In genomic region chr19:4501005-4501591, GRCh38 we compare ENCODE assay signal across 22 cellular contexts. TPM values are rescaled to one million over a fixed set of nuclear protein-coding genes. Genes with fewer than 3 reads are reported as not detected.
A peak's percentile ranks its signal among the peaks of the same experiment; 100 is the strongest.
DNase-seq lines count a peak whose midpoint lies in the region; ATAC-seq and TF ChIP-seq lines count a peak whose summit lies in the region.
"Had no signal": no experiment of that assay in that cellular context is flagged by ENCODE, and none has a peak within 500 bp of the region (broad histone marks: within the 10 kb centered on the region; RNA-seq: fewer than 3 reads in every experiment).

No MANE protein-coding gene starts in this region.

- H3K4me3 ChIP-seq in left ventricle myocardium inferior (no peak overlapping the region), esophagus squamous epithelium (no peak overlapping the region), body of pancreas (no peak overlapping the region)

- H3K4me1 ChIP-seq in left ventricle myocardium inferior, result peaks cover 4% of the 10 kb centered on the region
- H3K4me1 ChIP-seq in esophagus squamous epithelium, result no peaks in the 10 kb centered on the region
- no peaks in the 10 kb centered on the region for H3K4me1 ChIP-seq in body of pancreas

- intact Hi-C loops in left ventricle myocardium inferior (cut with micrococcal nuclease), result no loop called here
- intact Hi-C loops in left cardiac atrium (cut with DNase I), result no loop called here
- intact Hi-C loops in left ventricle myocardium superior (cut with micrococcal nuclease), result no loop called here
- intact Hi-C loops in sciatic nerve (cut with DNase I), result no loop called here
- intact Hi-C loops in esophagus squamous epithelium (cut with DNase I), result no loop called here
- intact Hi-C loops in body of pancreas (cut with DNase I), result no loop called here

- no peak for TF ChIP-seq CTCF in left ventricle myocardium inferior (IDR thresholded peaks at IDR 0.05; ENCODE audit: borderline replicate concordance)
- no peak for TF ChIP-seq CTCF in esophagus squamous epithelium (IDR thresholded peaks at IDR 0.05)
- no peak for TF ChIP-seq CTCF in body of pancreas (IDR thresholded peaks at IDR 0.05)

- ATAC-seq in left cardiac atrium, result no peak
- peak; percentile 3 for ATAC-seq in left ventricle myocardium superior
- ATAC-seq in sciatic nerve, result no peak
- no peak for ATAC-seq in body of pancreas
- no peak for ATAC-seq in HG03175 (IDR thresholded peaks at IDR 0.05; ENCODE audit: unreplicated experiment)

- peaks cover 95% of the 10 kb centered on the region for H3K36me3 ChIP-seq in left ventricle myocardium inferior
- H3K36me3 ChIP-seq in esophagus squamous epithelium, result peaks cover 24 to 98% (median 51%) of the 10 kb centered on the region in 3 donors
- H3K36me3 ChIP-seq in body of pancreas (replicated peaks in 1 of 2; ENCODE audit: insufficient read depth in 1 of 2, low read depth in 2 of 2), result peaks cover 0 to 4% of the 10 kb centered on the region in 2 donors

- H3K27ac ChIP-seq in left ventricle myocardium inferior (replicated peaks) (peak overlapping the region; percentile 52), esophagus squamous epithelium (no peak overlapping the region), body of pancreas (no peak overlapping the region)

- no CpG with 5 or more reads among the region's 22 CpGs for WGBS in esophagus squamous epithelium, 2 donors
- WGBS in body of pancreas, 2 donors, result 90 to 93% methylated on average over 3 to 22 of the region's 22 CpGs

- no peaks in the 10 kb centered on the region for H3K27me3 ChIP-seq in left ventricle myocardium inferior (ENCODE audit: low read depth)
- H3K27me3 ChIP-seq in esophagus squamous epithelium, result no peaks in the 10 kb centered on the region
- H3K27me3 ChIP-seq in body of pancreas, result no peaks in the 10 kb centered on the region

- DNase-seq in left ventricle myocardium inferior, result no peak
- DNase-seq in left cardiac atrium, result no peak
- DNase-seq in left ventricle myocardium superior, result no peak
- DNase-seq in sciatic nerve (ENCODE audit: low spot score), result peak; percentile 55
- no peak for DNase-seq in esophagus squamous epithelium (lab: John Stamatoyannopoulos, UW)
- DNase-seq in body of pancreas, result no peak
- DNase-seq: AML-193, DMS53, EL, GF-D8, Karpas-422, MV-4-11, NCI-H1105 treated with DMSO at 0.1 percent for 48 hours, NCI-H1694, NCI-H2081, NCI-H446, NCI-H526, SIG-M5, SK-N-SH had no signal

- no peak for TF ChIP-seq POLR2A in esophagus squamous epithelium (IDR thresholded peaks at IDR 0.05)
- no peak for TF ChIP-seq POLR2A in body of pancreas (IDR thresholded peaks at IDR 0.05)

- H3K9me3 ChIP-seq in left ventricle myocardium inferior (replicated peaks) (no peaks in the 10 kb centered on the region), esophagus squamous epithelium (no peaks in the 10 kb centered on the region), body of pancreas (no peaks in the 10 kb centered on the region)
- H3K9me3 ChIP-seq: SK-N-SH had no signal

RNA-seq across cellular contexts. Expression of gene PLIN4, which starts 17.2 kb away (rescaled TPM):
- total RNA-seq in left ventricle myocardium inferior (162 TPM), left cardiac atrium (100 to 1,000 TPM; 331 to 357 TPM), left ventricle myocardium superior (235 TPM), sciatic nerve (58.1 TPM), esophagus squamous epithelium (1 to 10 TPM; 1.4 to 6.7 (median 2.4) TPM), body of pancreas (100 to 1,000 TPM in 1 of 2 donors, 10 to 100 TPM in 1; 18.9 to 125 TPM)

RNA-seq across cellular contexts. Expression of gene HDGFL2, which starts 29.0 kb away (rescaled TPM):
- total RNA-seq in left ventricle myocardium inferior, result 22.8 TPM
- 10 to 100 TPM; 20.9 to 25.9 TPM for total RNA-seq in left cardiac atrium
- total RNA-seq in left ventricle myocardium superior, result 30.3 TPM
- total RNA-seq in sciatic nerve, result 37.7 TPM
- 10 to 100 TPM; 18.4 to 28.8 (median 20.5) TPM for total RNA-seq in esophagus squamous epithelium
- 10 to 100 TPM; 24.9 to 33.6 TPM for total RNA-seq in body of pancreas

RNA-seq across cellular contexts. Expression of gene PLIN5, which starts 33.9 kb away (rescaled TPM):
- total RNA-seq in left ventricle myocardium inferior (73.5 TPM), left cardiac atrium (10 to 100 TPM; 32.7 to 47.8 TPM), left ventricle myocardium superior (44.2 TPM), sciatic nerve (17.1 TPM), esophagus squamous epithelium (10 to 100 TPM in 1 of 4 donors, 1 to 10 TPM in 3; 1.9 to 12.9 (median 5.2) TPM), body of pancreas (100 to 1,000 TPM in 1 of 2 donors, 10 to 100 TPM in 1; 72.9 to 132 TPM)
- total RNA-seq: A172, M059J had no signal

RNA-seq across cellular contexts. Expression of gene LRG1, which starts 38.7 kb away (rescaled TPM):
- 0.41 TPM for total RNA-seq in left ventricle myocardium inferior
- total RNA-seq in left cardiac atrium, result 1 to 10 TPM in 1 of 2 donors, under 1 TPM in 1; 0.88 to 1.1 TPM
- 0.30 TPM for total RNA-seq in left ventricle myocardium superior
- total RNA-seq in sciatic nerve, result 2.9 TPM
- total RNA-seq in esophagus squamous epithelium, result 10 to 100 TPM in 3 of 4 donors, 1 to 10 TPM in 1; 3.8 to 53.0 (median 21.1) TPM
- 10 to 100 TPM in 1 of 2 donors, 1 to 10 TPM in 1; 8.8 to 21.1 TPM for total RNA-seq in body of pancreas

RNA-seq across cellular contexts. Expression of gene UBXN6, which starts 43.5 kb away (rescaled TPM):
- total RNA-seq in left ventricle myocardium inferior (113 TPM), left cardiac atrium (100 to 1,000 TPM in 1 of 2 donors, 10 to 100 TPM in 1; 96.9 to 101 TPM), left ventricle myocardium superior (127 TPM), sciatic nerve (107 TPM), esophagus squamous epithelium (10 to 100 TPM; 40.7 to 72.9 (median 50.8) TPM), body of pancreas (100 to 1,000 TPM in 1 of 2 donors, 10 to 100 TPM in 1; 64.6 to 107 TPM)
